27 cellular contexts compared by ENCODE assay signal in the genomic region with DNA sequence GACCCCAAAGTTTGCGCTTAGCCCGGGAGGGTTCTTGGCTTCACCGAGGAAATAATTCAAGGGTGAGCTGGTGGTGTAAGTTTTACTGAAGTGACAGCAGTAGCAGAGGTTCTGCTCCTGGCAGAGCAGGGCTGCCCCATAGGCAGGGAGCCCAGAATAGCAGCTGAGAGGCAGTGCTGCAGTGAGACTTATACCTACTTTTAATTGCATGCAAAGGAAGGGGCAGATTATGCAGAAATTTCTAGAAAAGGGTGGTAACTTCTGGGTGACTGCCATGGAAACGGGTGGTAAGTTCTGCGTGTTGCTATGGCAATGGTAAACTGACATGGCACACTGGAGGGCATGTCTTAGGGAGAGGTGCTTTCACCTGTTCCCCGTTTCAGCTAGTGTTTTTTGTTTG. TPM values are rescaled to one million over a fixed set of nuclear protein-coding genes. Genes with fewer than 3 reads are reported as not detected.
"Had no signal": no experiment of that assay in that cellular context is flagged by ENCODE, and none has a peak within 500 bp of the region (broad histone marks: within the 10 kb centered on the region; RNA-seq: fewer than 3 reads in every experiment).

No MANE protein-coding gene starts in this region.

- H3K9me3 ChIP-seq: SJCRH30 had no signal

- H3K36me3 Mint-ChIP-seq: IgD-negative memory B cell had no signal

- H3K27ac ChIP-seq: HL-60, KMS-11, SJCRH30 had no signal

- H3K27me3 ChIP-seq: SJCRH30 had no signal

- H3K4me2 ChIP-seq: KMS-11 had no signal

- DNase-seq: MV-4-11; NCI-H1092; NCI-H1105 treated with DMSO at 0.1 percent for 48 hours; NCI-H1417 treated with DMSO at 0.1 percent for 48 hours; NCI-H146; NCI-H1694 treated with DMSO at 0.1 percent for 48 hours; NCI-H1930; NCI-H2081 treated with DMSO at 0.1 percent for 48 hours; NCI-H2227 treated with DMSO at 0.1 percent for 48 hours; NCI-H524; NCI-H526 treated with DMSO at 0.1 percent for 48 hours; NCI-H748 treated with DMSO at 0.1 percent for 48 hours; NK-92 treated with Interleukin-12 subunit alpha and Interleukin-12 subunit beta, amount 100 ng/mL, for 24 hours; PC-3; SHP77 treated with DMSO at 0.1 percent for 48 hours; SJCRH30; T-helper 2 cell had no signal

- H3K36me3 ChIP-seq: SJCRH30 had no signal

- H3K4me3 ChIP-seq: K562, SJCRH30 had no signal

- H3K4me1 ChIP-seq: SJCRH30 had no signal

- H3K9ac ChIP-seq: KMS-11 had no signal

- ATAC-seq: K562, Panc1, PC-3, Right ventricle myocardium inferior, SK-N-SH treated with all-trans-retinoic acid at 6 μM for 48 hours had no signal

- H3K27ac Mint-ChIP-seq: IgD-negative memory B cell had no signal

RNA-seq across cellular contexts. Expression of gene CAMSAP3, which starts 17.5 kb away (rescaled TPM):
- total RNA-seq: LHCN-M2 had no signal

RNA-seq across cellular contexts. Expression of gene PCP2, which starts 55.4 kb away (rescaled TPM):
- total RNA-seq: LHCN-M2, MCF 10A, NCI-H460, PC-3, SJCRH30 had no signal
- polyA plus RNA-seq: IgD-negative memory B cell had no signal
